Comparison of ENCODE assay signal across 8 cellular contexts in genomic region chr17:41836550-41837196, GRCh38. TPM values are rescaled to one million over a fixed set of nuclear protein-coding genes. Genes with fewer than 3 reads are reported as not detected.
DNase-seq lines count a peak whose midpoint lies in the region; ATAC-seq, FAIRE-seq and TF ChIP-seq lines count a peak whose summit lies in the region.

No MANE protein-coding gene starts in this region.

- H3K4me3 ChIP-seq in BJ (ENCODE audit: low read depth, low read length), result peak overlapping the region; percentile 91
- peak overlapping the region; percentile 79 for H3K4me3 ChIP-seq in MG63
- peak overlapping the region; percentile 71 to 79 for H3K4me3 ChIP-seq in duodenal mucosa (ENCODE audit: low read depth in 1 of 2, low read length in 2 of 2)

- DNase-seq in BJ (ENCODE audit: low read depth) (no peak), MG63 (no peak), neural crest cell (ENCODE audit: low read depth, low spot score) (no peak), D721Med (ENCODE audit: insufficient read length, low spot score) (no peak), SKM-1 (lab: John Stamatoyannopoulos, UW; ENCODE audit: unreplicated experiment) (no peak)

- TF ChIP-seq CTCF in BJ (IDR thresholded peaks at IDR 0.05; ENCODE audit: insufficient read depth, low read depth, low read length) (no peak), neural crest cell (conservative IDR thresholded peaks at IDR 0.05) (no peak), D721Med (IDR thresholded peaks at IDR 0.05; ENCODE audit: insufficient read depth, missing control alignments) (no peak)

- POLR2A ChIA-PET in BJ (lab: Charles Lee), result no interaction called here

- no peaks in the 10 kb centered on the region for H3K27me3 ChIP-seq in BJ (ENCODE audit: control insufficient read depth, insufficient read depth, low read length)
- no peaks in the 10 kb centered on the region for H3K27me3 ChIP-seq in MG63
- H3K27me3 ChIP-seq in duodenal mucosa (ENCODE audit: control insufficient read depth in 1 of 2, insufficient read depth in 2 of 2, low read length in 2 of 2), result peaks cover 0 to 6% of the 10 kb centered on the region in 2 donors

- peaks cover 2% of the 10 kb centered on the region for H3K36me3 Mint-ChIP-seq in neural crest cell (ENCODE audit: low read depth)

- FAIRE-seq in D721Med (lab: Jason Lieb, UNC), result no peak

- H3K9me3 Mint-ChIP-seq in neural crest cell, result no peaks in the 10 kb centered on the region

- no peak for ATAC-seq in GM18520 (IDR thresholded peaks at IDR 0.05; ENCODE audit: unreplicated experiment)
- ATAC-seq in HG02798 (IDR thresholded peaks at IDR 0.05; ENCODE audit: poor library complexity, unreplicated experiment), result no peak

- peaks cover 4% of the 10 kb centered on the region for H3K36me3 ChIP-seq in BJ (ENCODE audit: control insufficient read depth, insufficient read depth, low read length)
- H3K36me3 ChIP-seq in MG63, result peaks cover 13% of the 10 kb centered on the region
- H3K36me3 ChIP-seq in duodenal mucosa (ENCODE audit: control insufficient read depth in 1 of 2, insufficient read depth in 2 of 2, low read length in 2 of 2), result peaks cover 0 to 5% of the 10 kb centered on the region in 2 donors

- peak overlapping the region in 1 of 2 donors; percentile 69 for H3K9ac ChIP-seq in duodenal mucosa (ENCODE audit: low read depth in 1 of 2, low read length in 2 of 2)

- CTCF ChIA-PET in BJ (lab: Yijun Ruan, JAX), result no interaction called here

- no peak overlapping the region for H3K27ac ChIP-seq in duodenal mucosa (ENCODE audit: low read depth, low read length)

- no peaks in the 10 kb centered on the region for H3K27me3 Mint-ChIP-seq in neural crest cell (ENCODE audit: low read depth)

- H3K4me1 ChIP-seq in duodenal mucosa (ENCODE audit: control insufficient read depth in 1 of 2, insufficient read depth in 2 of 2, low read length in 2 of 2), result peaks cover 7 to 12% of the 10 kb centered on the region in 2 donors

- H3K4me1 Mint-ChIP-seq in neural crest cell, result peaks cover 12% of the 10 kb centered on the region

- H3K27ac Mint-ChIP-seq in neural crest cell (ENCODE audit: unreplicated experiment), result no peak overlapping the region

- H3K9me3 ChIP-seq in MG63 (no peaks in the 10 kb centered on the region), duodenal mucosa (ENCODE audit: control insufficient read depth in 1 of 2, low read length in 2 of 2) (no peaks in the 10 kb centered on the region)

- peak overlapping the region; percentile 87 for H3K4me3 Mint-ChIP-seq in neural crest cell

RNA-seq across cellular contexts. Expression of gene NT5C3B, which starts 0.6 kb away (rescaled TPM):
- polyA plus RNA-seq in BJ (2011; rRNA removed), result 88.3 and 123 TPM in 2 replicates
- 36.4 and 41.5 TPM in 2 replicates for polyA minus RNA-seq in BJ (2011; rRNA and poly(A)+ RNA removed)
- total RNA-seq in MG63 (2014; rRNA removed; shearing (Covaris generic); ENCODE audit: low replicate concordance), result 69.3 and 124 TPM in 2 replicates
- total RNA-seq in neural crest cell, result 120 and 123 TPM in 2 replicates

RNA-seq across cellular contexts. Expression of gene KLHL10, which starts 1.0 kb away (rescaled TPM):
- 0.15 and 0.74 TPM in 2 replicates for polyA plus RNA-seq in BJ (2011; rRNA removed)
- polyA minus RNA-seq in BJ (2011; rRNA and poly(A)+ RNA removed), result 0.47 TPM in 1 of 2 replicates, not detected in the other
- total RNA-seq in MG63 (2014; rRNA removed; shearing (Covaris generic); ENCODE audit: low replicate concordance), result not detected in 2 replicates
- total RNA-seq in neural crest cell, result not detected in 2 replicates

RNA-seq across cellular contexts. Expression of gene FKBP10, which starts 23.9 kb away (rescaled TPM):
- polyA plus RNA-seq in BJ (2011; rRNA removed), result 885 and 1,571 TPM in 2 replicates
- polyA minus RNA-seq in BJ (2011; rRNA and poly(A)+ RNA removed), result 420 and 568 TPM in 2 replicates
- total RNA-seq in MG63 (2014; rRNA removed; shearing (Covaris generic); ENCODE audit: low replicate concordance), result 191 and 258 TPM in 2 replicates
- 259 and 262 TPM in 2 replicates for total RNA-seq in neural crest cell

RNA-seq across cellular contexts. Expression of gene P3H4, which starts 24.9 kb away (rescaled TPM):
- 64.4 and 82.8 TPM in 2 replicates for polyA plus RNA-seq in BJ (2011; rRNA removed)
- 24.7 and 28.9 TPM in 2 replicates for polyA minus RNA-seq in BJ (2011; rRNA and poly(A)+ RNA removed)
- 66.5 and 123 TPM in 2 replicates for total RNA-seq in MG63 (2014; rRNA removed; shearing (Covaris generic); ENCODE audit: low replicate concordance)
- 40.3 and 42.3 TPM in 2 replicates for total RNA-seq in neural crest cell

RNA-seq across cellular contexts. Expression of gene KLHL11, which starts 28.6 kb away (rescaled TPM):
- polyA plus RNA-seq in BJ (2011; rRNA removed), result 5.5 and 7.2 TPM in 2 replicates
- polyA minus RNA-seq in BJ (2011; rRNA and poly(A)+ RNA removed), result 17.5 and 22.6 TPM in 2 replicates
- 10.9 and 13.3 TPM in 2 replicates for total RNA-seq in MG63 (2014; rRNA removed; shearing (Covaris generic); ENCODE audit: low replicate concordance)
- 20.4 and 20.6 TPM in 2 replicates for total RNA-seq in neural crest cell
